8 cellular contexts compared by ENCODE assay signal in genomic region chr13:26377038-26377437, GRCh38.
DNase-seq lines count a peak whose midpoint lies in the region; ATAC-seq and TF ChIP-seq lines count a peak whose summit lies in the region.

No MANE protein-coding gene starts in this region.

- TF ChIP-seq CTCF in AG10803 (conservative IDR thresholded peaks at IDR 0.05; ENCODE audit: low read length): peak; percentile 56

- intact Hi-C loops in right cardiac atrium (cut with DNase I): no loop called here

- no peak overlapping the region for H3K4me3 ChIP-seq in AG10803 (ENCODE audit: low read length)
- no peak overlapping the region for H3K4me3 ChIP-seq in right cardiac atrium (ENCODE audit: low read length)

- no peaks in the 10 kb centered on the region for H3K4me1 ChIP-seq in right cardiac atrium (ENCODE audit: control insufficient read depth, insufficient read depth, low read length)

- H3K9me3 ChIP-seq in right cardiac atrium (ENCODE audit: control insufficient read depth, low read length): no peaks in the 10 kb centered on the region

- DNase-seq in AG10803 (ENCODE audit: low read depth) (peak; percentile 34), RPMI7951 (ENCODE audit: low read depth) (peak; percentile 22), right cardiac atrium (peak in 2 of 3 donors; percentile 18 to 35), NCI-H1436 treated with DMSO at 0.1 percent for 48 hours (lab: John Stamatoyannopoulos, UW) (no peak), C1 segment of cervical spinal cord (lab: John Stamatoyannopoulos, UW) (no peak)

- ATAC-seq in GM18907 (IDR thresholded peaks at IDR 0.05; ENCODE audit: unreplicated experiment) (peak; percentile 63), right cardiac atrium (peak in 1 of 2 donors; percentile 53), GM21576 (IDR thresholded peaks at IDR 0.05; ENCODE audit: unreplicated experiment) (no peak), HG03159 (IDR thresholded peaks at IDR 0.05; ENCODE audit: unreplicated experiment) (no peak)

- no peak overlapping the region for H3K27ac ChIP-seq in right cardiac atrium (ENCODE audit: low read length)

- H3K27me3 ChIP-seq in right cardiac atrium (ENCODE audit: control insufficient read depth, insufficient read depth): no peaks in the 10 kb centered on the region

Comparison
In these comparisons a context has a peak if more than half of its experiments do, and no peak if none do; other contexts are left out.
1. DNase-seq: peak in AG10803 (single experiment), RPMI7951 (single experiment) and right cardiac atrium (2 of 3); none in NCI-H1436 treated with DMSO at 0.1 percent for 48 hours (single experiment) and C1 segment of cervical spinal cord (0 of 14).